ENCODE assay signal across 8 cellular contexts in the genomic region with DNA sequence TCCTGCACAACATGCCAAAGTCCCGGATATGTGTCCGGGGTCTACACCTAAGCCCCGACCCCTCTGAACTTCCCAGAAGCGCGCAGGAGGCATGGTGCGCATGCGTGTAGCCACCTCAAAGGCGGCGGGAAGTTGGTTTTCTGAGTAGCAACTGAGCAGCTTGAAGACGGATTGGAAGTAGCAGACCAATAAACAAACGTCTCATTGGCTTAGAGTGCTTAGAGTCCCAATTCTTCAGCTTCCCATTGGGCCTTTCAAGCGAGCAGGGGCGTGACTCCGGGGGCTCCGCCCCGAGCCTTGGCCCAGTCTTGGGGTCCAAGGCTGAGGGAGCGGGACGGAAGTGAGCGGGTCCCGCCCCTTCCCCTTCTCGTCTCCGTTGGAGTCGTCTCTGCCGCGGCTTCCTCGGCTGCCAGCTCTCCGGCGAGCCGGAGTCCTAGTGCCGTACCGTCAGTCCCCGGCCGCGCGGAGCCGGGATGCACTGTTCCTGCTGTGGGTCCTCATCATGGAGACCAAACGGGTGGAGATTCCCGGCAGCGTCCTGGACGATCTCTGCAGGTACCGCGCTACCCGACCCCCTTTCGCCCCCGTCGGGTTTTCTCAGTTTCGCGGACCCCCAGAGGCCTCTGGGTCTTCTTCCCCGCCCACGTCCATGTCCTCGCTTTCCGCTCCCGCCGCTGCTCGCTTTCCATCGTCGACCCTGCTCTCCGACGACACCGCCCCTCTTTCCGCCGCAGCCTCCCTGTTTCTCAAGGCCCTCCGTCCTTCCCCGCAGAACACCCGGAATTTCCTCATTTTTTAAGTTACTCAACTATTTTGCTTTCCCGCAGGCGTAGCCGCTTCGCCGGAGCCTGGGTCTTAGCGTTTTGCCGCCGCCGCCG. TPM values are rescaled to one million over a fixed set of nuclear protein-coding genes. Genes with fewer than 3 reads are reported as not detected.
DNase-seq lines count a peak whose midpoint lies in the region; ATAC-seq and TF ChIP-seq lines count a peak whose summit lies in the region.

A gene (plus strand): TSS at position 367 of the 878 bp plus-strand sequence. CDS start 136 bp downstream, at position 503.

- peak within 1 kb of the TSS; percentile 99 for H3K4me3 Mint-ChIP-seq in T-helper 1 cell treated with Interleukin-12 subunit alpha and Interleukin-12 subunit beta and Interleukin-4 antibody, amounts not matched to agents 30 μg/mL and 1 μg/mL, for 36 hours

- H3K36me3 ChIP-seq in heart right ventricle = peaks cover 0 to 9% (median 0%) of the 10 kb centered on the region in 9 donors
- no peaks in the 10 kb centered on the region for H3K36me3 ChIP-seq in upper lobe of left lung

- in situ Hi-C loops in GM13977 (cut with MboI; ENCODE audit: low pct_unique_long_range_greater_than_20kb, low sequenced_read_pairs, unreplicated experiment) = no loop called here

- H3K27me3 Mint-ChIP-seq in T-helper 1 cell treated with Interleukin-12 subunit alpha and Interleukin-12 subunit beta and Interleukin-4 antibody, amounts not matched to agents 30 μg/mL and 1 μg/mL, for 36 hours (ENCODE audit: low read depth) = no peaks in the 10 kb centered on the region

- peak within 1 kb of the TSS; percentile 73 to 94 (median 86) for H3K4me3 ChIP-seq in heart right ventricle
- H3K4me3 ChIP-seq in upper lobe of left lung = peak within 1 kb of the TSS; percentile 72 to 97 (median 78)

- peak; percentile 53 to 90 (median 78) for TF ChIP-seq POLR2A in upper lobe of left lung (IDR thresholded peaks at IDR 0.05)

- peaks cover 4 to 43% (median 35%) of the 10 kb centered on the region in 9 donors for H3K4me1 ChIP-seq in heart right ventricle
- H3K4me1 ChIP-seq in upper lobe of left lung = peaks cover 20 to 30% (median 27%) of the 10 kb centered on the region in 4 donors

- H3K27ac ChIP-seq in heart right ventricle (peak within 1 kb of the TSS; percentile 86 to 94 (median 92)), upper lobe of left lung (peak within 1 kb of the TSS; percentile 89 to 97 (median 94))

- H3K36me3 Mint-ChIP-seq in T-helper 1 cell treated with Interleukin-12 subunit alpha and Interleukin-12 subunit beta and Interleukin-4 antibody, amounts not matched to agents 30 μg/mL and 1 μg/mL, for 36 hours (ENCODE audit: low read depth) = peaks cover 8% of the 10 kb centered on the region

- peak within 1 kb of the TSS; percentile 98 for H3K27ac Mint-ChIP-seq in T-helper 1 cell treated with Interleukin-12 subunit alpha and Interleukin-12 subunit beta and Interleukin-4 antibody, amounts not matched to agents 30 μg/mL and 1 μg/mL, for 36 hours

- peak; percentile 92 for DNase-seq in GM13977 (ENCODE audit: low spot score)
- peak; percentile 99 for DNase-seq in NCI-H1694 (lab: John Stamatoyannopoulos, UW)
- DNase-seq in amniotic stem cell (lab: John Stamatoyannopoulos, UW) = peak; percentile 97
- peak; percentile 94 to 96 for DNase-seq in heart right ventricle
- DNase-seq in posterior cingulate gyrus = peak; percentile 86 to 99 (median 91)
- peak; percentile 96 to 98 for DNase-seq in upper lobe of left lung

- H3K9me3 Mint-ChIP-seq in T-helper 1 cell treated with Interleukin-12 subunit alpha and Interleukin-12 subunit beta and Interleukin-4 antibody, amounts not matched to agents 30 μg/mL and 1 μg/mL, for 36 hours = no peaks in the 10 kb centered on the region

- no peaks in the 10 kb centered on the region for H3K9me3 ChIP-seq in heart right ventricle
- H3K9me3 ChIP-seq in upper lobe of left lung = no peaks in the 10 kb centered on the region

- H3K4me1 Mint-ChIP-seq in T-helper 1 cell treated with Interleukin-12 subunit alpha and Interleukin-12 subunit beta and Interleukin-4 antibody, amounts not matched to agents 30 μg/mL and 1 μg/mL, for 36 hours (ENCODE audit: low read depth) = peaks cover 27% of the 10 kb centered on the region

- H3K27me3 ChIP-seq in heart right ventricle = no peaks in the 10 kb centered on the region
- H3K27me3 ChIP-seq in upper lobe of left lung = no peaks in the 10 kb centered on the region

- 0% methylated on average over 73 to 75 of the region's 75 CpGs for WGBS in heart right ventricle, 2 donors
- WGBS in upper lobe of left lung, 2 donors = 0% methylated on average over 44 to 59 of the region's 75 CpGs

- intact Hi-C loops in heart right ventricle (cut with DNase I) = loop anchor here in 1 of 10 donors (5.0 kb wide), 2 partner anchors 54 to 536 kb away; a partner anchor contains a TSS
- intact Hi-C loops in posterior cingulate gyrus (cut with DNase I) = loop anchor here (5.0 kb wide), 3 partner anchors 54 to 536 kb away; a partner anchor contains a TSS

- TF ChIP-seq EP300 in upper lobe of left lung (IDR thresholded peaks at IDR 0.05) = no peak

- TF ChIP-seq CTCF in GM13977 (IDR thresholded peaks at IDR 0.05; ENCODE audit: extremely low read depth, insufficient read depth, missing control alignments) (no peak), heart right ventricle (IDR thresholded peaks at IDR 0.05) (no peak), upper lobe of left lung (IDR thresholded peaks at IDR 0.05) (no peak)

- ATAC-seq in HG02884 (IDR thresholded peaks at IDR 0.05; ENCODE audit: unreplicated experiment) (peak; percentile 98), heart right ventricle (peak; percentile 99), upper lobe of left lung (ENCODE audit: low FRiP score in 2 of 2) (peak; percentile 100)

RNA-seq across cellular contexts. Expression of the gene that starts here (rescaled TPM):
- total RNA-seq in heart right ventricle = 10 to 100 TPM; 13.7 to 24.5 (median 16.3) TPM
- polyA plus RNA-seq in heart right ventricle = 1 to 10 TPM; 3.1 to 4.8 TPM
- 100 to 1,000 TPM in 1 of 6 donors, 10 to 100 TPM in 5; 17.8 to 111 (median 53.2) TPM for total RNA-seq in upper lobe of left lung

Comparison
In these comparisons a context has a peak if more than half of its experiments do, and no peak if none do; other contexts are left out.
1. Peak in every context shown above with its lines: DNase-seq, ATAC-seq, H3K4me3 ChIP-seq and H3K27ac ChIP-seq.